Comparison of ENCODE assay signal across 16 cellular contexts in genomic region chr6:38813026-38813425, GRCh38.
DNase-seq lines count a peak whose midpoint lies in the region; ATAC-seq and TF ChIP-seq lines count a peak whose summit lies in the region.
"Had no signal": no experiment of that assay in that cellular context is flagged by ENCODE, and none has a peak within 500 bp of the region (broad histone marks: within the 10 kb centered on the region; RNA-seq: fewer than 3 reads in every experiment).

No MANE protein-coding gene starts in this region.

- H3K4me1 Mint-ChIP-seq in activated CD4-positive, alpha-beta T cell treated with anti-CD3 and anti-CD28 coated beads for 36 hours: no peaks in the 10 kb centered on the region
- peaks cover 8% of the 10 kb centered on the region for H3K4me1 Mint-ChIP-seq in mesothelial cell of epicardium
- H3K4me1 Mint-ChIP-seq: CD14-positive monocyte; CD4-positive, alpha-beta memory T cell; H9 had no signal

- DNase-seq in PC-3 (peak; percentile 36), fibroblast of peridontal ligament (ENCODE audit: extremely low read depth) (peak; percentile 15), mesothelial cell of epicardium (ENCODE audit: low spot score in 2 of 2, unreplicated experiment in 2 of 2) (no peak), NCI-H1694 treated with DMSO at 0.1 percent for 48 hours (lab: John Stamatoyannopoulos, UW) (no peak)
- no peak for DNase-seq in activated CD4-positive, alpha-beta T cell treated with anti-CD3 and anti-CD28 coated beads for 36 hours
- DNase-seq: AML-193; CD4-positive, alpha-beta memory T cell; DMS153; DMS79; GDM1; H9; IMR-90 had no signal

- peaks cover 31% of the 10 kb centered on the region for H3K27me3 Mint-ChIP-seq in activated CD4-positive, alpha-beta T cell treated with anti-CD3 and anti-CD28 coated beads for 36 hours
- H3K27me3 Mint-ChIP-seq in mesothelial cell of epicardium (ENCODE audit: low read depth): peaks cover 21% of the 10 kb centered on the region

- H3K4me2 ChIP-seq in PC-3 (ENCODE audit: low read length): peak overlapping the region; percentile 79

- peaks cover 8% of the 10 kb centered on the region; the same call in 1 of the 2 replicates for H3K27me3 ChIP-seq in PC-3 (ENCODE audit: low read length)

- H3F3A ChIP-seq in PC-3 (ENCODE audit: low read length, unreplicated experiment): peaks cover 4% of the 10 kb centered on the region

- H3K27ac Mint-ChIP-seq in activated CD4-positive, alpha-beta T cell treated with anti-CD3 and anti-CD28 coated beads for 36 hours: no peak overlapping the region
- H3K27ac Mint-ChIP-seq in mesothelial cell of epicardium: no peak overlapping the region
- H3K27ac Mint-ChIP-seq: CD14-positive monocyte; CD4-positive, alpha-beta memory T cell; H9 had no signal

- H3K27ac ChIP-seq in 22Rv1: peak overlapping the region; percentile 75
- peak overlapping the region; percentile 68; the same call in 1 of the 2 replicates for H3K27ac ChIP-seq in C4-2B
- H3K27ac ChIP-seq in PC-3 (ENCODE audit: low read length): peak overlapping the region; percentile 84

- no peaks in the 10 kb centered on the region for H3K36me3 Mint-ChIP-seq in activated CD4-positive, alpha-beta T cell treated with anti-CD3 and anti-CD28 coated beads for 36 hours (ENCODE audit: low read depth)
- no peaks in the 10 kb centered on the region for H3K36me3 Mint-ChIP-seq in mesothelial cell of epicardium
- H3K36me3 Mint-ChIP-seq: CD14-positive monocyte; CD4-positive, alpha-beta memory T cell had no signal

- POLR2A ChIA-PET in PC-3 (lab: Charles Lee; ENCODE audit: unreplicated experiment): no interaction called here
- POLR2A ChIA-PET in activated CD4-positive, alpha-beta T cell treated with anti-CD3 and anti-CD28 coated beads for 36 hours (lab: Charles Lee): no interaction called here

- H3K4me3 Mint-ChIP-seq in activated CD4-positive, alpha-beta T cell treated with anti-CD3 and anti-CD28 coated beads for 36 hours: no peak overlapping the region
- H3K4me3 Mint-ChIP-seq in mesothelial cell of epicardium: no peak overlapping the region
- H3K4me3 Mint-ChIP-seq: CD14-positive monocyte; CD4-positive, alpha-beta memory T cell; H9 had no signal

- H3K4me1 ChIP-seq in PC-3 (ENCODE audit: insufficient read depth, low read length): peaks cover 29% of the 10 kb centered on the region

- no peak for TF ChIP-seq CTCF in 22Rv1 (IDR thresholded peaks at IDR 0.05)
- TF ChIP-seq CTCF in C4-2B (conservative IDR thresholded peaks at IDR 0.05): no peak
- no peak for TF ChIP-seq CTCF in PC-3 (conservative IDR thresholded peaks at IDR 0.05; ENCODE audit: low read depth, low read length)
- no peak for TF ChIP-seq CTCF in mesothelial cell of epicardium (IDR thresholded peaks at IDR 0.05; ENCODE audit: unreplicated experiment)

- peak overlapping the region; percentile 46 for H3K4me3 ChIP-seq in PC-3 (ENCODE audit: low read length)

- H2AFZ ChIP-seq in PC-3 (ENCODE audit: low read length): 0 out of 2 replicates have a peak overlapping the region, but pooled peaks have one; percentile 6

- ATAC-seq in PC-3 (peak; percentile 18; the same call in 1 of the 2 replicates), GM21367 (IDR thresholded peaks at IDR 0.05; ENCODE audit: unreplicated experiment) (no peak)
- ATAC-seq in activated CD4-positive, alpha-beta T cell treated with anti-CD3 and anti-CD28 coated beads for 36 hours: no peak

- BruUV-seq in PC-3 (replicated peaks; lab: Mats Ljungman, UMichigan): no TSS peak

- peak overlapping the region; percentile 56 for H3K9ac ChIP-seq in PC-3 (ENCODE audit: low read length)

- H3K9me3 Mint-ChIP-seq in activated CD4-positive, alpha-beta T cell treated with anti-CD3 and anti-CD28 coated beads for 36 hours (ENCODE audit: low read depth): no peaks in the 10 kb centered on the region
- peaks cover 10% of the 10 kb centered on the region for H3K9me3 Mint-ChIP-seq in mesothelial cell of epicardium
- H3K9me3 Mint-ChIP-seq: CD4-positive, alpha-beta memory T cell; H9 had no signal

- intact Hi-C loops in PC-3 (cut with micrococcal nuclease): loop anchor here (1.0 to 10.0 kb wide), 3 partner anchors 16 to 120 kb away; no protein-coding TSS in a partner anchor
- intact Hi-C loops in activated CD4-positive, alpha-beta T cell treated with anti-CD3 and anti-CD28 coated beads for 36 hours (cut with DNase I, micrococcal nuclease): no loop called here

- CTCF ChIA-PET in PC-3 (lab: Charles Lee): interaction anchor here (0.5 to 1.9 kb wide), 2 partner anchors 17 to 39 kb away, joined by 3 to 6 read pairs; no protein-coding TSS in a partner anchor
- CTCF ChIA-PET in activated CD4-positive, alpha-beta T cell treated with anti-CD3 and anti-CD28 coated beads for 36 hours (lab: Charles Lee): no interaction called here

- no peaks in the 10 kb centered on the region for H3K36me3 ChIP-seq in PC-3 (ENCODE audit: low read depth, low read length)

- H3K9me2 ChIP-seq in PC-3 (replicated peaks; ENCODE audit: low read length): no peaks in the 10 kb centered on the region

- H4K20me1 ChIP-seq in PC-3 (ENCODE audit: low read length): no peaks in the 10 kb centered on the region

- H3K79me2 ChIP-seq in PC-3 (ENCODE audit: low read length): no peaks in the 10 kb centered on the region

- H3K9me3 ChIP-seq in PC-3 (ENCODE audit: low read length): no peaks in the 10 kb centered on the region

Comparison
In these comparisons a context has a peak if more than half of its experiments do, and no peak if none do; other contexts are left out.
1. DNase-seq: peak in PC-3 (single experiment) and fibroblast of peridontal ligament (single experiment); none in activated CD4-positive, alpha-beta T cell treated with anti-CD3 and anti-CD28 coated beads for 36 hours (single experiment), mesothelial cell of epicardium (0 of 2) and NCI-H1694 treated with DMSO at 0.1 percent for 48 hours (single experiment).
2. Peak in every context shown above with its lines, with median percentiles within 50 percentile points of each other: H3K27ac ChIP-seq.